ENCODE assay signal across 1 cellular context in the genomic region with DNA sequence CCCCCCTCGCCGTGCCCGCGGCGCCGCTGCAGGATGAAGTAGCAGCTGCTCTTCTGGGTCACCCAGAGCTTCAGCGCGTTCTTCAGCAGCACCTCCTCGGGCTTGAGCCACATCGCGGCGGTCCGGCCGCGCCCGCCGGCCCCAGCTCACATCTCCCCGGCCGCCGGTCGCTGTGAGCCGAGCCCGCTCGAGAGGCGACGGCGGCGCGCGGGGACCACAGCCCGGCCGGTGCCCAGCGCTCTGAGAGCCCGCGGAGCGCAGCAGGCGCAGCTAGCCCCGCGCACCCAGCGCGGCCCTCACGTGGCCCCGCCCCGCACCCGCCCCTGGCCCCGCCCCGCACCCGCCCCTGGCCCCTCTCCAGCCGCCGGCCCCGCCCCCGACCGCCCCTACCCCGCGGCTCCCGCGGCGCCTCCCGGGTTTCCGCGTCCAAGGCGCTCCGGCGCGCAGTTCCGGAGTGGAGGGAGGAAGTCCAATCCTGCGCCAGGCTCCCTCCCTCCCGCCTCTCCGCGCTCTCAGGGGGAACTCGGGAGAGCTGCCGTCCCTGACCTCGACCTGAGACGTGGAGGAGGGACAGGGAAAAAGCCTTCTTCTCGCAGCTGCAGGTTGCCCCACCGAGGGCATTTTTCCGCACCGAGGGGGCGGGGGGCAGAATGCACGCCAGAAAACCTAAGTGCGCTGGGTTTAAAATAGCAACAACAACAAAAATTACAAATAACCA.
TF ChIP-seq lines count a peak whose summit lies in the region.

A gene (minus strand): TSS at position 242 of the 718 bp plus-strand sequence. CDS start 129 bp downstream, at position 113.

TF ChIP-seq in HepG2, 621 proteins besides CTCF, POLR2A, EP300 and RAD21 (continued from another document and continues in another):
- TF ChIP-seq, protein P1, sequence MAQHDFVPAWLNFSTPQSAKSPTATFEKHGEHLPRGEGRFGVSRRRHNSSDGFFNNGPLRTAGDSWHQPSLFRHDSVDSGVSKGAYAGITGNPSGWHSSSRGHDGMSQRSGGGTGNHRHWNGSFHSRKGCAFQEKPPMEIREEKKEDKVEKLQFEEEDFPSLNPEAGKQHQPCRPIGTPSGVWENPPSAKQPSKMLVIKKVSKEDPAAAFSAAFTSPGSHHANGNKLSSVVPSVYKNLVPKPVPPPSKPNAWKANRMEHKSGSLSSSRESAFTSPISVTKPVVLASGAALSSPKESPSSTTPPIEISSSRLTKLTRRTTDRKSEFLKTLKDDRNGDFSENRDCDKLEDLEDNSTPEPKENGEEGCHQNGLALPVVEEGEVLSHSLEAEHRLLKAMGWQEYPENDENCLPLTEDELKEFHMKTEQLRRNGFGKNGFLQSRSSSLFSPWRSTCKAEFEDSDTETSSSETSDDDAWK (CRISPR knock-in tag; IDR thresholded peaks at IDR 0.05), result no peak
- TF ChIP-seq SNAI1 (CRISPR knock-in tag; IDR thresholded peaks at IDR 0.05; ENCODE audit: borderline replicate concordance) (no peak), ZNF776 (CRISPR knock-in tag; IDR thresholded peaks at IDR 0.05) (no peak; the same call in 1 of the 2 replicates), ZNF773 (CRISPR knock-in tag; IDR thresholded peaks at IDR 0.05; ENCODE audit: borderline replicate concordance) (no peak; the same call in 1 of the 2 replicates), ZNF777 (CRISPR knock-in tag; IDR thresholded peaks at IDR 0.05) (peak; percentile 75), RELA (CRISPR knock-in tag; IDR thresholded peaks at IDR 0.05) (no peak), SNAPC2 (CRISPR knock-in tag; IDR thresholded peaks at IDR 0.05) (no peak), HIVEP1 (CRISPR knock-in tag; IDR thresholded peaks at IDR 0.05) (no peak), ZNF468 (CRISPR knock-in tag; IDR thresholded peaks at IDR 0.05) (no peak), ZNF441 (CRISPR knock-in tag; IDR thresholded peaks at IDR 0.05; ENCODE audit: borderline replicate concordance) (no peak), PHF21A (CRISPR knock-in tag; IDR thresholded peaks at IDR 0.05) (peak; percentile 51; the same call in 1 of the 2 replicates), ZNF292 (CRISPR knock-in tag; IDR thresholded peaks at IDR 0.05; ENCODE audit: borderline replicate concordance, low read depth) (peak; percentile 71), ERF (CRISPR knock-in tag; IDR thresholded peaks at IDR 0.05) (peak; percentile 13; the same call in 1 of the 2 replicates), SP5 (CRISPR knock-in tag; IDR thresholded peaks at IDR 0.05; ENCODE audit: borderline replicate concordance, low read depth) (peak; percentile 51; the same call in 1 of the 2 replicates), MEIS1 (CRISPR knock-in tag; IDR thresholded peaks at IDR 0.05; ENCODE audit: borderline replicate concordance) (peak; percentile 42; the same call in 1 of the 2 replicates), ZNF564 (CRISPR knock-in tag; IDR thresholded peaks at IDR 0.05) (no peak)
- TF ChIP-seq, protein P2, sequence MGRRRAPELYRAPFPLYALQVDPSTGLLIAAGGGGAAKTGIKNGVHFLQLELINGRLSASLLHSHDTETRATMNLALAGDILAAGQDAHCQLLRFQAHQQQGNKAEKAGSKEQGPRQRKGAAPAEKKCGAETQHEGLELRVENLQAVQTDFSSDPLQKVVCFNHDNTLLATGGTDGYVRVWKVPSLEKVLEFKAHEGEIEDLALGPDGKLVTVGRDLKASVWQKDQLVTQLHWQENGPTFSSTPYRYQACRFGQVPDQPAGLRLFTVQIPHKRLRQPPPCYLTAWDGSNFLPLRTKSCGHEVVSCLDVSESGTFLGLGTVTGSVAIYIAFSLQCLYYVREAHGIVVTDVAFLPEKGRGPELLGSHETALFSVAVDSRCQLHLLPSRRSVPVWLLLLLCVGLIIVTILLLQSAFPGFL (CRISPR knock-in tag; IDR thresholded peaks at IDR 0.05), result no peak
- TF ChIP-seq, protein P3, sequence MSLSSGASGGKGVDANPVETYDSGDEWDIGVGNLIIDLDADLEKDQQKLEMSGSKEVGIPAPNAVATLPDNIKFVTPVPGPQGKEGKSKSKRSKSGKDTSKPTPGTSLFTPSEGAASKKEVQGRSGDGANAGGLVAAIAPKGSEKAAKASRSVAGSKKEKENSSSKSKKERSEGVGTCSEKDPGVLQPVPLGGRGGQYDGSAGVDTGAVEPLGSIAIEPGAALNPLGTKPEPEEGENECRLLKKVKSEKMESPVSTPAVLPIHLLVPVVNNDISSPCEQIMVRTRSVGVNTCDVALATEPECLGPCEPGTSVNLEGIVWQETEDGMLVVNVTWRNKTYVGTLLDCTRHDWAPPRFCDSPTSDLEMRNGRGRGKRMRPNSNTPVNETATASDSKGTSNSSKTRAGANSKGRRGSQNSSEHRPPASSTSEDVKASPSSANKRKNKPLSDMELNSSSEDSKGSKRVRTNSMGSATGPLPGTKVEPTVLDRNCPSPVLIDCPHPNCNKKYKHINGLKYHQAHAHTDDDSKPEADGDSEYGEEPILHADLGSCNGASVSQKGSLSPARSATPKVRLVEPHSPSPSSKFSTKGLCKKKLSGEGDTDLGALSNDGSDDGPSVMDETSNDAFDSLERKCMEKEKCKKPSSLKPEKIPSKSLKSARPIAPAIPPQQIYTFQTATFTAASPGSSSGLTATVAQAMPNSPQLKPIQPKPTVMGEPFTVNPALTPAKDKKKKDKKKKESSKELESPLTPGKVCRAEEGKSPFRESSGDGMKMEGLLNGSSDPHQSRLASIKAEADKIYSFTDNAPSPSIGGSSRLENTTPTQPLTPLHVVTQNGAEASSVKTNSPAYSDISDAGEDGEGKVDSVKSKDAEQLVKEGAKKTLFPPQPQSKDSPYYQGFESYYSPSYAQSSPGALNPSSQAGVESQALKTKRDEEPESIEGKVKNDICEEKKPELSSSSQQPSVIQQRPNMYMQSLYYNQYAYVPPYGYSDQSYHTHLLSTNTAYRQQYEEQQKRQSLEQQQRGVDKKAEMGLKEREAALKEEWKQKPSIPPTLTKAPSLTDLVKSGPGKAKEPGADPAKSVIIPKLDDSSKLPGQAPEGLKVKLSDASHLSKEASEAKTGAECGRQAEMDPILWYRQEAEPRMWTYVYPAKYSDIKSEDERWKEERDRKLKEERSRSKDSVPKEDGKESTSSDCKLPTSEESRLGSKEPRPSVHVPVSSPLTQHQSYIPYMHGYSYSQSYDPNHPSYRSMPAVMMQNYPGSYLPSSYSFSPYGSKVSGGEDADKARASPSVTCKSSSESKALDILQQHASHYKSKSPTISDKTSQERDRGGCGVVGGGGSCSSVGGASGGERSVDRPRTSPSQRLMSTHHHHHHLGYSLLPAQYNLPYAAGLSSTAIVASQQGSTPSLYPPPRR (CRISPR knock-in tag; IDR thresholded peaks at IDR 0.05; ENCODE audit: borderline replicate concordance), result peak; percentile 32; the same call in 1 of the 2 replicates
- TF ChIP-seq, protein P4, sequence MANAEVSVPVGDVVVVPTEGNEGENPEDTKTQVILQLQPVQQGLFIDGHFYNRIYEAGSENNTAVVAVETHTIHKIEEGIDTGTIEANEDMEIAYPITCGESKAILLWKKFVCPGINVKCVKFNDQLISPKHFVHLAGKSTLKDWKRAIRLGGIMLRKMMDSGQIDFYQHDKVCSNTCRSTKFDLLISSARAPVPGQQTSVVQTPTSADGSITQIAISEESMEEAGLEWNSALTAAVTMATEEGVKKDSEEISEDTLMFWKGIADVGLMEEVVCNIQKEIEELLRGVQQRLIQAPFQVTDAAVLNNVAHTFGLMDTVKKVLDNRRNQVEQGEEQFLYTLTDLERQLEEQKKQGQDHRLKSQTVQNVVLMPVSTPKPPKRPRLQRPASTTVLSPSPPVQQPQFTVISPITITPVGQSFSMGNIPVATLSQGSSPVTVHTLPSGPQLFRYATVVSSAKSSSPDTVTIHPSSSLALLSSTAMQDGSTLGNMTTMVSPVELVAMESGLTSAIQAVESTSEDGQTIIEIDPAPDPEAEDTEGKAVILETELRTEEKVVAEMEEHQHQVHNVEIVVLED (CRISPR knock-in tag; IDR thresholded peaks at IDR 0.05; ENCODE audit: borderline replicate concordance), result peak; percentile 27; the same call in 1 of the 2 replicates
- TF ChIP-seq, protein P5, sequence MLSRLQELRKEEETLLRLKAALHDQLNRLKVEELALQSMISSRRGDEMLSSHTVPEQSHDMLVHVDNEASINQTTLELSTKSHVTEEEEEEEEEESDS (CRISPR knock-in tag; IDR thresholded peaks at IDR 0.05; ENCODE audit: borderline replicate concordance), result no peak
- TF ChIP-seq, protein P6, sequence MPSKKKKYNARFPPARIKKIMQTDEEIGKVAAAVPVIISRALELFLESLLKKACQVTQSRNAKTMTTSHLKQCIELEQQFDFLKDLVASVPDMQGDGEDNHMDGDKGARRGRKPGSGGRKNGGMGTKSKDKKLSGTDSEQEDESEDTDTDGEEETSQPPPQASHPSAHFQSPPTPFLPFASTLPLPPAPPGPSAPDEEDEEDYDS (CRISPR knock-in tag; IDR thresholded peaks at IDR 0.05), result peak; percentile 21; the same call in 1 of the 2 replicates
- TF ChIP-seq, protein P7, sequence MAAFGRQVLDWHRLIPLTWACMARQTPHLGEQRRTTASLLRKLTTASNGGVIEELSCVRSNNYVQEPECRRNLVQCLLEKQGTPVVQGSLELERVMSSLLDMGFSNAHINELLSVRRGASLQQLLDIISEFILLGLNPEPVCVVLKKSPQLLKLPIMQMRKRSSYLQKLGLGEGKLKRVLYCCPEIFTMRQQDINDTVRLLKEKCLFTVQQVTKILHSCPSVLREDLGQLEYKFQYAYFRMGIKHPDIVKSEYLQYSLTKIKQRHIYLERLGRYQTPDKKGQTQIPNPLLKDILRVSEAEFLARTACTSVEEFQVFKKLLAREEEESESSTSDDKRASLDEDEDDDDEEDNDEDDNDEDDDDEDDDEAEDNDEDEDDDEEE (CRISPR knock-in tag; IDR thresholded peaks at IDR 0.05), result no peak
- TF ChIP-seq, protein P8, sequence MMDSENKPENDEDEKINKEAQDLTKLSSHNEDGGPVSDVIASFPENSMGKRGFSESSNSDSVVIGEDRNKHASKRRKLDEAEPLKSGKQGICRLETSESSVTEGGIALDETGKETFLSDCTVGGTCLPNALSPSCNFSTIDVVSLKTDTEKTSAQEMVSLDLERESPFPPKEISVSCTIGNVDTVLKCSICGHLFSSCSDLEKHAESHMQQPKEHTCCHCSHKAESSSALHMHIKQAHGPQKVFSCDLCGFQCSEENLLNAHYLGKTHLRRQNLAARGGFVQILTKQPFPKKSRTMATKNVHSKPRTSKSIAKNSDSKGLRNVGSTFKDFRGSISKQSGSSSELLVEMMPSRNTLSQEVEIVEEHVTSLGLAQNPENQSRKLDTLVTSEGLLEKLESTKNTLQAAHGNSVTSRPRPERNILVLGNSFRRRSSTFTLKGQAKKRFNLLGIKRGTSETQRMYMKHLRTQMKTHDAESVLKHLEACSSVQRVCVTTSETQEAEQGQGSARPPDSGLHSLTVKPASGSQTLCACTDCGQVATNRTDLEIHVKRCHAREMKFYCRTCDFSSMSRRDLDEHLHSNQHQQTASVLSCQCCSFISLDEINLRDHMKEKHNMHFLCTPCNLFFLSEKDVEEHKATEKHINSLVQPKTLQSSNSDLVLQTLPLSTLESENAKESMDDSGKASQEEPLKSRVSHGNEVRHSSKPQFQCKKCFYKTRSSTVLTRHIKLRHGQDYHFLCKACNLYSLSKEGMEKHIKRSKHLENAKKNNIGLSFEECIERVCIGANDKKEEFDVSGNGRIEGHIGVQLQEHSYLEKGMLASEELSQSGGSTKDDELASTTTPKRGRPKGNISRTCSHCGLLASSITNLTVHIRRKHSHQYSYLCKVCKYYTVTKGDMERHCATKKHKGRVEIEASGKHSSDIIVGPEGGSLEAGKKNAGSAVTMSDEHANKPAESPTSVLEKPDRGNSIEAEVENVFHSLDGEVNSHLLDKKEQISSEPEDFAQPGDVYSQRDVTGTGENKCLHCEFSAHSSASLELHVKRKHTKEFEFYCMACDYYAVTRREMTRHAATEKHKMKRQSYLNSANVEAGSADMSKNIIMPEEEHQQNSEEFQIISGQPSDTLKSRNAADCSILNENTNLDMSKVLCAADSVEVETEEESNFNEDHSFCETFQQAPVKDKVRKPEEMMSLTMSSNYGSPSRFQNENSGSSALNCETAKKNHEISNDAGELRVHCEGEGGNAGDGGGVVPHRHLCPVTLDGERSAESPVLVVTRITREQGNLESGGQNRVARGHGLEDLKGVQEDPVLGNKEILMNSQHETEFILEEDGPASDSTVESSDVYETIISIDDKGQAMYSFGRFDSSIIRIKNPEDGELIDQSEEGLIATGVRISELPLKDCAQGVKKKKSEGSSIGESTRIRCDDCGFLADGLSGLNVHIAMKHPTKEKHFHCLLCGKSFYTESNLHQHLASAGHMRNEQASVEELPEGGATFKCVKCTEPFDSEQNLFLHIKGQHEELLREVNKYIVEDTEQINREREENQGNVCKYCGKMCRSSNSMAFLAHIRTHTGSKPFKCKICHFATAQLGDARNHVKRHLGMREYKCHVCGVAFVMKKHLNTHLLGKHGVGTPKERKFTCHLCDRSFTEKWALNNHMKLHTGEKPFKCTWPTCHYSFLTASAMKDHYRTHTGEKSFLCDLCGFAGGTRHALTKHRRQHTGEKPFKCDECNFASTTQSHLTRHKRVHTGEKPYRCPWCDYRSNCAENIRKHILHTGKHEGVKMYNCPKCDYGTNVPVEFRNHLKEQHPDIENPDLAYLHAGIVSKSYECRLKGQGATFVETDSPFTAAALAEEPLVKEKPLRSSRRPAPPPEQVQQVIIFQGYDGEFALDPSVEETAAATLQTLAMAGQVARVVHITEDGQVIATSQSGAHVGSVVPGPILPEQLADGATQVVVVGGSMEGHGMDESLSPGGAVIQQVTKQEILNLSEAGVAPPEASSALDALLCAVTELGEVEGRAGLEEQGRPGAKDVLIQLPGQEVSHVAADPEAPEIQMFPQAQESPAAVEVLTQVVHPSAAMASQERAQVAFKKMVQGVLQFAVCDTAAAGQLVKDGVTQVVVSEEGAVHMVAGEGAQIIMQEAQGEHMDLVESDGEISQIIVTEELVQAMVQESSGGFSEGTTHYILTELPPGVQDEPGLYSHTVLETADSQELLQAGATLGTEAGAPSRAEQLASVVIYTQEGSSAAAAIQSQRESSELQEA (CRISPR knock-in tag; IDR thresholded peaks at IDR 0.05; ENCODE audit: not compliant biosample characterization), result no peak
- TF ChIP-seq, protein P9, sequence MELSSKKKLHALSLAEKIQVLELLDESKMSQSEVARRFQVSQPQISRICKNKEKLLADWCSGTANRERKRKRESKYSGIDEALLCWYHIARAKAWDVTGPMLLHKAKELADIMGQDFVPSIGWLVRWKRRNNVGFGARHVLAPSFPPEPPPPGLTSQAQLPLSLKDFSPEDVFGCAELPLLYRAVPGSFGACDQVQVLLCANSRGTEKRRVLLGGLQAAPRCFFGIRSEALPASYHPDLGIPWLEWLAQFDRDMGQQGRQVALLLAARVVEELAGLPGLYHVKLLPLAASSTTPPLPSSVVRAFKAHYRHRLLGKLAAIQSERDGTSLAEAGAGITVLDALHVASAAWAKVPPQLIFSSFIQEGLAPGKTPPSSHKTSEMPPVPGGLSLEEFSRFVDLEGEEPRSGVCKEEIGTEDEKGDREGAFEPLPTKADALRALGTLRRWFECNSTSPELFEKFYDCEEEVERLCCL (CRISPR knock-in tag; IDR thresholded peaks at IDR 0.05; ENCODE audit: borderline replicate concordance), result no peak
